In the genomic region with DNA sequence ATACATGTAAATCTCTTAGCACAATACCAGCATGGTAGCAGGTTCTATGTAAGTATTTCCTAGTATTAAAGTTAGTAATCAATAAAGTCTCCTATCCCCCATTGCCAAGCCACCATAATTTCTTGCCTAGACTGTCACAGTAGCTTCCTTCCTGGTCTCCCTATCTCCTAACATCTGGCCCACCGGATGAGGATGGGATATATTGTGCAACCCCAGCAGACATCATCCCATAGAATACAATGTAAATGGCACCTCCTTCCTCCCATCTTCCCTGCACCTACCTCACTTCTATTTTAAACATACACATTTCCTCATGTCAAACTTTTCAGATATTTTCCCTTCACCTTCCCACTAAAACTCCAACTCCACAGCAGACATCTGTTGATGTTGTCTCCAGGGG, we compare ENCODE assay signal across 1 cellular context.
TF ChIP-seq lines count a peak whose summit lies in the region.

No MANE protein-coding gene starts in this region.

TF ChIP-seq in HepG2, 621 proteins besides CTCF, POLR2A, EP300 and RAD21:
- no peak for TF ChIP-seq EED (CRISPR knock-in tag; IDR thresholded peaks at IDR 0.05)
- no peak for TF ChIP-seq ZNF7 (CRISPR knock-in tag; IDR thresholded peaks at IDR 0.05)
- TF ChIP-seq CEBPB (IDR thresholded peaks at IDR 0.05; ENCODE audit: borderline replicate concordance, low read depth, low read length): peak; percentile 62; the same call in 1 of the 2 replicates
- TF ChIP-seq GABPB1 (CRISPR knock-in tag; IDR thresholded peaks at IDR 0.05): no peak
